24 cellular contexts compared by ENCODE assay signal in the genomic region with DNA sequence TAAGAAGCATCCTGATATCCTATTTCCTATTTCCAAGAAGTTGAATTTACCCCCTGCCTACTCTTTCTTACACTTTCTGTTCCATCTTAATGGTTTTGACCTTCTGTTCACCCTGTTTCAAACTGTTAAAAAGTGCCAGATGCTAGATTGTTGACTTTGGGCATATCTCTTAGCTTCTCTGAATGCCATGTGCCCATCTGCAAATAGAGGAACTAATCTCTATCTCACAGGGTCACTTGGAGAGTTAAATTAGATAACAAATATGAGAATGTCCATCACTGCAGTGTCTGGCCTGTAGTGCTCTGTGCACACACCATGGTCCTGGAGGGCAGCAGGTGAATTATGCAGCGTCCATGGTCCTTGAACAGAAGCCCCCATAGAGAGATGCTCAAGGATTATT.
"Had no signal": no experiment of that assay in that cellular context is flagged by ENCODE, and none has a peak within 500 bp of the region (broad histone marks: within the 10 kb centered on the region; RNA-seq: fewer than 3 reads in every experiment).

No MANE protein-coding gene starts in this region.

- H3K27me3 ChIP-seq: ascending aorta, body of pancreas, MG63, SJCRH30 had no signal

- H3K9me3 ChIP-seq: ascending aorta, body of pancreas, MG63, SJCRH30 had no signal

- H3K36me3 ChIP-seq: ascending aorta, MG63, SJCRH30 had no signal

- H3K4me1 ChIP-seq: ascending aorta, body of pancreas, SJCRH30 had no signal

- H3K4me3 ChIP-seq: ascending aorta, body of pancreas, MG63, SJCRH30 had no signal

- DNase-seq: activated B cell treated with CpG ODN at 0.5 μM for 24 hours; activated CD4-positive, alpha-beta T cell treated with anti-CD3 and anti-CD28 coated beads for 1 hour; activated CD4-positive, alpha-beta T cell treated with anti-CD3 and anti-CD28 coated beads, Interleukin-2, amount 10 ng/mL, durations not matched to agents 24 days and 14 days; activated CD4-positive, alpha-beta T cell treated with anti-CD3 and anti-CD28 coated beads, Interleukin-2, amount 50 U/mL, for 48 hours; activated CD8-positive, alpha-beta memory T cell treated with anti-CD3 and anti-CD28 coated beads, Interleukin-2, amount 10 ng/mL, durations not matched to agents 7 days and 5 days; activated effector memory CD4-positive, alpha-beta T cell treated with anti-CD3 and anti-CD28 coated beads, Interleukin-2, amount 50 U/mL, for 16 hours; activated naive CD4-positive, alpha-beta T cell treated with Interleukin-2 at 50 U/mL for 16 hours; activated naive CD8-positive, alpha-beta T cell treated with anti-CD3 and anti-CD28 coated beads, Interleukin-2, amount 50 U/mL, for 24 hours; activated T-cell treated with anti-CD3 and anti-CD28 coated beads, Interleukin-2, amount 50 U/mL, for 24 hours; amniotic stem cell; body of pancreas; central memory CD4-positive, alpha-beta T cell; MG63; NCI-H1105 treated with DMSO at 0.1 percent for 48 hours; NCI-H1436 treated with DMSO at 0.1 percent for 48 hours; NCI-H1930; NCI-H510A; NCI-H82; Right ventricle myocardium superior; SJCRH30; T-helper 17 cell; T1000 had no signal

- H3K27ac ChIP-seq: ascending aorta, body of pancreas, RWPE1, SJCRH30 had no signal
